In genomic region chr12:109053382-109054123, GRCh38 we compare ENCODE assay signal across 8 cellular contexts. TPM values are rescaled to one million over a fixed set of nuclear protein-coding genes. Genes with fewer than 3 reads are reported as not detected.
A peak's percentile ranks its signal among the peaks of the same experiment; 100 is the strongest.
DNase-seq lines count a peak whose midpoint lies in the region; ATAC-seq, FAIRE-seq and TF ChIP-seq lines count a peak whose summit lies in the region.

No MANE protein-coding gene starts in this region.

- H3K4me3 Mint-ChIP-seq in CD4-positive, alpha-beta T cell: peak overlapping the region; percentile 98

- peak in 3 of 10 experiments; percentile 8 to 15 (median 14) for DNase-seq in CD4-positive, alpha-beta T cell
- peak; percentile 20 for DNase-seq in NB4 (ENCODE audit: low read depth)
- DNase-seq in astrocyte of the cerebellum (ENCODE audit: low read depth): no peak
- DNase-seq in HepG2 (ENCODE audit: low spot score): peak; percentile 49
- peak; percentile 43 for DNase-seq in stimulated activated CD8-positive, alpha-beta memory T cell treated with anti-CD3 and anti-CD28 coated beads, Interleukin-4, amount 100 ng/mL, for 48 hours

- H2AFZ ChIP-seq in HepG2 (ENCODE audit: low read length): peak overlapping the region; percentile 59

- H3K27me3 Mint-ChIP-seq in CD4-positive, alpha-beta T cell: no peaks in the 10 kb centered on the region

- peaks cover 7% of the 10 kb centered on the region for H3K79me2 ChIP-seq in HepG2 (ENCODE audit: insufficient read depth, low read length)

- H3K9ac ChIP-seq in HepG2 (ENCODE audit: insufficient read depth, low read depth, low read length): peak overlapping the region; percentile 84

- H3K4me1 ChIP-seq in HepG2 (ENCODE audit: insufficient read depth, low read length): peaks cover 12% of the 10 kb centered on the region

- intact Hi-C loops in CD4-positive, alpha-beta T cell (cut with DNase I, micrococcal nuclease): loop anchor here (1.0 to 10.0 kb wide), 12 partner anchors 39 to 1369 kb away; partner anchors contain the start of genes ALKBH2 (in 2 of the 2), SART3 (in 2 of the 2), C12orf76 (in 1 of the 2) and FAM222A (in 1 of the 2)
- intact Hi-C loops in HepG2 (cut with micrococcal nuclease; ENCODE audit: unreplicated experiment): loop anchor here (5.0 kb wide), 1 partner anchor 39 kb away; the partner anchor contains the start of gene ALKBH2

- peaks cover 0 to 7% of the 10 kb centered on the region in 2 experiments; a peak in 3 of 5 replicates for H3K36me3 ChIP-seq in HepG2 (replicated peaks in 1 of 2; ENCODE audit: control insufficient read depth in 1 of 2, insufficient read depth in 2 of 2, low read length in 2 of 2)

- TF ChIP-seq CTCF in CD4-positive, alpha-beta T cell (IDR thresholded peaks at IDR 0.05): no peak
- no peak for TF ChIP-seq CTCF in NB4 (IDR thresholded peaks at IDR 0.05; ENCODE audit: low read depth, low read length)
- no peak for TF ChIP-seq CTCF in astrocyte of the cerebellum (IDR thresholded peaks at IDR 0.05; ENCODE audit: low read depth, low read length, missing control alignments)
- TF ChIP-seq CTCF in HepG2 (CRISPR knock-in tag; IDR thresholded peaks at IDR 0.05): no peak

- WGBS in HepG2 (ENCODE audit: low lambda C conversion rate): 1% methylated on average over 7 of the region's 9 CpGs

- in situ Hi-C loops in astrocyte of the cerebellum (cut with HindIII; ENCODE audit: low sequenced_read_pairs): no loop called here
- in situ Hi-C loops in HepG2 (cut with HindIII; ENCODE audit: extremely low pct_ligation_motif_present, low pct_unique_long_range_greater_than_20kb): no loop called here

- H3K27ac ChIP-seq in CD4-positive, alpha-beta T cell (ENCODE audit: low read depth, low read length): peak overlapping the region; percentile 87
- peak overlapping the region; percentile 85 for H3K27ac ChIP-seq in HepG2 (ENCODE audit: extremely low read length, insufficient read depth, low read length)

- H3K27me3 ChIP-seq in CD4-positive, alpha-beta T cell (ENCODE audit: control insufficient read depth, insufficient read depth, low read length): no peaks in the 10 kb centered on the region
- H3K27me3 ChIP-seq in HepG2 (ENCODE audit: control insufficient read depth in 1 of 2, insufficient read depth in 2 of 2, low read length in 2 of 2): no peaks in the 10 kb centered on the region; a peak in 1 of 5 replicates

- H3K4me3 ChIP-seq in NB4 (ENCODE audit: low read depth, low read length) (peak overlapping the region; percentile 77), astrocyte of the cerebellum (ENCODE audit: low read depth, low read length) (peak overlapping the region; percentile 82), HepG2 (replicated peaks in 1 of 3; ENCODE audit: insufficient read depth in 1 of 3, low read depth in 2 of 3, low read length in 3 of 3) (peak overlapping the region; percentile 77 to 97 (median 92))

- H3K4me2 ChIP-seq in HepG2 (ENCODE audit: low read depth, low read length): peak overlapping the region; percentile 96

- POLR2A ChIA-PET in CD4-positive, alpha-beta T cell (lab: Charles Lee): interaction anchor here (0.9 to 2.8 kb wide), 6 partner anchors 8 to 492 kb away, joined by 3 to 13 read pairs (median 6); partner anchors contain the start of genes ISCU and SSH1
- POLR2A ChIA-PET in HepG2 (lab: Yijun Ruan, JAX): interaction anchor here (0.7 to 0.8 kb wide), 2 partner anchors 8 to 16 kb away, joined by 3 to 5 read pairs; no protein-coding TSS in a partner anchor

- peak; percentile 62 for ATAC-seq in CD4-positive, alpha-beta T cell (ENCODE audit: poor library complexity)
- ATAC-seq in GM21528 (IDR thresholded peaks at IDR 0.05; ENCODE audit: low FRiP score, unreplicated experiment) (peak; percentile 48), HepG2 (peak; percentile 59), GM19324 (IDR thresholded peaks at IDR 0.05; ENCODE audit: low FRiP score, unreplicated experiment) (no peak), HG03469 (IDR thresholded peaks at IDR 0.05; ENCODE audit: unreplicated experiment) (no peak)

- peaks cover 38% of the 10 kb centered on the region for H3K36me3 Mint-ChIP-seq in CD4-positive, alpha-beta T cell (ENCODE audit: low read depth)

- no peaks in the 10 kb centered on the region for H3K9me3 ChIP-seq in CD4-positive, alpha-beta T cell (ENCODE audit: control insufficient read depth, low read length)
- no peaks in the 10 kb centered on the region for H3K9me3 ChIP-seq in HepG2 (ENCODE audit: low read length)

- no peaks in the 10 kb centered on the region for H3K9me3 Mint-ChIP-seq in CD4-positive, alpha-beta T cell

- peak overlapping the region; percentile 86 for H3K27ac Mint-ChIP-seq in CD4-positive, alpha-beta T cell

- peak; percentile 42 for FAIRE-seq in HepG2 (lab: Jason Lieb, UNC)

- TF ChIP-seq RAD21 in HepG2 (CRISPR knock-in tag; IDR thresholded peaks at IDR 0.05): no peak

- H3K4me1 Mint-ChIP-seq in CD4-positive, alpha-beta T cell (ENCODE audit: low read depth): peaks cover 13% of the 10 kb centered on the region

- CTCF ChIA-PET in CD4-positive, alpha-beta T cell (lab: Charles Lee): interaction anchor here (3.8 kb wide), 1 partner anchor 40 kb away, joined by 31 read pairs; the partner anchor contains the start of gene ALKBH2
- CTCF ChIA-PET in HepG2 (lab: Yijun Ruan, JAX; ENCODE audit: low intra/inter-chr PET ratio, low total read pairs): no interaction called here

- no peaks in the 10 kb centered on the region for H4K20me1 ChIP-seq in HepG2 (ENCODE audit: insufficient read depth, low read length)

- TF ChIP-seq POLR2A in NB4 (IDR thresholded peaks at IDR 0.05; ENCODE audit: extremely low read depth, insufficient read length) (no peak), HepG2 (IDR thresholded peaks at IDR 0.05; ENCODE audit: insufficient read depth in 1 of 2, low read depth in 2 of 2, low read length in 2 of 2) (0 out of 4 replicates have a peak, but pooled peaks of 1 of the 2 experiments have one; percentile 40)

- no TSS peak for BruUV-seq in HepG2 (replicated peaks; lab: Mats Ljungman, UMichigan)

- TF ChIP-seq EP300 in HepG2 (IDR thresholded peaks at IDR 0.05; ENCODE audit: low read depth in 2 of 2, low read length in 2 of 2) (peak in 1 of 2 experiments; percentile 47; a peak in 1 of 4 replicates), HepG2 (CRISPR knock-in tag; IDR thresholded peaks at IDR 0.05; ENCODE audit: borderline replicate concordance) (no peak)

RNA-seq across cellular contexts. Expression of gene USP30, which starts 1.2 kb away (rescaled TPM):
- 10 to 100 TPM; 21.8 to 23.0 TPM for total RNA-seq in CD4-positive, alpha-beta T cell
- 9.2 and 11.2 TPM in 2 replicates for total RNA-seq in HepG2 (2016; rRNA removed; fragmentation: Illumina TruSeq; extraction: Trizol)
- 4.0 and 5.0 TPM in 2 replicates for total RNA-seq in HepG2 (2016; cell fraction: cytosol; rRNA removed; fragmentation: Illumina TruSeq; extraction: Trizol; ENCODE audit: low read depth)
- 8.1 and 8.9 TPM in 2 replicates for total RNA-seq in HepG2 (2016; cell fraction: insoluble cytoplasmic fraction; rRNA removed; fragmentation: Illumina TruSeq; extraction: Trizol)
- 7.5 and 7.6 TPM in 2 replicates for total RNA-seq in HepG2 (2016; cell fraction: membrane; rRNA removed; fragmentation: Illumina TruSeq; extraction: Trizol)
- 11.7 and 12.2 TPM in 2 replicates for total RNA-seq in HepG2 (2016; cell fraction: nucleus; rRNA removed; fragmentation: Illumina TruSeq; extraction: Trizol)
- polyA plus RNA-seq in HepG2 (2011; rRNA removed): 18.4 and 20.8 TPM in 2 replicates
- 14.0 and 16.3 TPM in 2 replicates for polyA plus RNA-seq in HepG2 (2011; cell fraction: cytosol; rRNA removed)
- polyA plus RNA-seq in HepG2 (2011; cell fraction: nucleus; rRNA removed): 29.7 and 38.3 TPM in 2 replicates
- 6.2 and 6.9 TPM in 2 replicates for polyA plus RNA-seq in HepG2 (2012)
- 4.5 and 4.6 TPM in 2 replicates for polyA plus RNA-seq in HepG2 (2016; cell fraction: cytosol; fragmentation: Illumina TruSeq; extraction: Trizol; ENCODE audit: low read depth)
- 8.4 and 9.9 TPM in 2 replicates for polyA plus RNA-seq in HepG2 (2016; cell fraction: insoluble cytoplasmic fraction; fragmentation: Illumina TruSeq; extraction: Trizol; ENCODE audit: low read depth)
- polyA plus RNA-seq in HepG2 (2016; cell fraction: membrane; fragmentation: Illumina TruSeq; extraction: Trizol; ENCODE audit: low read depth): 6.2 and 6.8 TPM in 2 replicates
- polyA plus RNA-seq in HepG2 (2016; cell fraction: nucleus; fragmentation: Illumina TruSeq; extraction: Trizol; ENCODE audit: insufficient read depth, low read depth): 19.9 and 21.4 TPM in 2 replicates
- 14.7 and 35.2 TPM in 2 replicates for polyA minus RNA-seq in HepG2 (2011; rRNA and poly(A)+ RNA removed; ENCODE audit: low replicate concordance)
- 12.0 and 15.7 TPM in 2 replicates for polyA minus RNA-seq in HepG2 (2011; cell fraction: cytosol; rRNA and poly(A)+ RNA removed)
- 9.8 and 15.7 TPM in 2 replicates for polyA minus RNA-seq in HepG2 (2011; cell fraction: nucleus; rRNA and poly(A)+ RNA removed)

RNA-seq across cellular contexts. Expression of gene SVOP, which starts 32.7 kb away (rescaled TPM):
- not detected for total RNA-seq in CD4-positive, alpha-beta T cell
- total RNA-seq in HepG2 (2016; rRNA removed; fragmentation: Illumina TruSeq; extraction: Trizol): not detected in 2 replicates
- not detected in 2 replicates for total RNA-seq in HepG2 (2016; cell fraction: cytosol; rRNA removed; fragmentation: Illumina TruSeq; extraction: Trizol; ENCODE audit: low read depth)
- 0.02 TPM in 1 of 2 replicates, not detected in the other for total RNA-seq in HepG2 (2016; cell fraction: insoluble cytoplasmic fraction; rRNA removed; fragmentation: Illumina TruSeq; extraction: Trizol)
- total RNA-seq in HepG2 (2016; cell fraction: membrane; rRNA removed; fragmentation: Illumina TruSeq; extraction: Trizol): not detected in 2 replicates
- not detected in 2 replicates for total RNA-seq in HepG2 (2016; cell fraction: nucleus; rRNA removed; fragmentation: Illumina TruSeq; extraction: Trizol)
- not detected in 2 replicates for polyA plus RNA-seq in HepG2 (2011; rRNA removed)
- polyA plus RNA-seq in HepG2 (2011; cell fraction: cytosol; rRNA removed): not detected in 2 replicates
- polyA plus RNA-seq in HepG2 (2011; cell fraction: nucleus; rRNA removed): not detected in 2 replicates
- not detected in 2 replicates for polyA plus RNA-seq in HepG2 (2012)
- not detected in 2 replicates for polyA plus RNA-seq in HepG2 (2016; cell fraction: cytosol; fragmentation: Illumina TruSeq; extraction: Trizol; ENCODE audit: low read depth)
- polyA plus RNA-seq in HepG2 (2016; cell fraction: insoluble cytoplasmic fraction; fragmentation: Illumina TruSeq; extraction: Trizol; ENCODE audit: low read depth): 0.03 TPM in 1 of 2 replicates, not detected in the other
- polyA plus RNA-seq in HepG2 (2016; cell fraction: membrane; fragmentation: Illumina TruSeq; extraction: Trizol; ENCODE audit: low read depth): not detected in 2 replicates
- not detected in 2 replicates for polyA plus RNA-seq in HepG2 (2016; cell fraction: nucleus; fragmentation: Illumina TruSeq; extraction: Trizol; ENCODE audit: insufficient read depth, low read depth)
- polyA minus RNA-seq in HepG2 (2011; rRNA and poly(A)+ RNA removed; ENCODE audit: low replicate concordance): not detected in 2 replicates
- polyA minus RNA-seq in HepG2 (2011; cell fraction: cytosol; rRNA and poly(A)+ RNA removed): not detected in 2 replicates
- polyA minus RNA-seq in HepG2 (2011; cell fraction: nucleus; rRNA and poly(A)+ RNA removed): not detected in 2 replicates

RNA-seq across cellular contexts. Expression of gene ALKBH2, which starts 39.7 kb away (rescaled TPM):
- total RNA-seq in CD4-positive, alpha-beta T cell: 10 to 100 TPM; 12.8 to 14.0 TPM
- 40.5 and 46.7 TPM in 2 replicates for total RNA-seq in HepG2 (2016; rRNA removed; fragmentation: Illumina TruSeq; extraction: Trizol)
- 26.9 and 30.3 TPM in 2 replicates for total RNA-seq in HepG2 (2016; cell fraction: cytosol; rRNA removed; fragmentation: Illumina TruSeq; extraction: Trizol; ENCODE audit: low read depth)
- 42.1 and 42.5 TPM in 2 replicates for total RNA-seq in HepG2 (2016; cell fraction: insoluble cytoplasmic fraction; rRNA removed; fragmentation: Illumina TruSeq; extraction: Trizol)
- 25.3 and 29.0 TPM in 2 replicates for total RNA-seq in HepG2 (2016; cell fraction: membrane; rRNA removed; fragmentation: Illumina TruSeq; extraction: Trizol)
- 31.4 and 33.2 TPM in 2 replicates for total RNA-seq in HepG2 (2016; cell fraction: nucleus; rRNA removed; fragmentation: Illumina TruSeq; extraction: Trizol)
- 19.2 and 21.0 TPM in 2 replicates for polyA plus RNA-seq in HepG2 (2011; rRNA removed)
- 16.6 and 17.1 TPM in 2 replicates for polyA plus RNA-seq in HepG2 (2011; cell fraction: cytosol; rRNA removed)
- polyA plus RNA-seq in HepG2 (2011; cell fraction: nucleus; rRNA removed): 34.1 and 41.7 TPM in 2 replicates
- polyA plus RNA-seq in HepG2 (2012): 18.9 and 22.6 TPM in 2 replicates
- 13.7 and 19.0 TPM in 2 replicates for polyA plus RNA-seq in HepG2 (2016; cell fraction: cytosol; fragmentation: Illumina TruSeq; extraction: Trizol; ENCODE audit: low read depth)
- 40.3 and 40.9 TPM in 2 replicates for polyA plus RNA-seq in HepG2 (2016; cell fraction: insoluble cytoplasmic fraction; fragmentation: Illumina TruSeq; extraction: Trizol; ENCODE audit: low read depth)
- 18.2 and 23.2 TPM in 2 replicates for polyA plus RNA-seq in HepG2 (2016; cell fraction: membrane; fragmentation: Illumina TruSeq; extraction: Trizol; ENCODE audit: low read depth)
- polyA plus RNA-seq in HepG2 (2016; cell fraction: nucleus; fragmentation: Illumina TruSeq; extraction: Trizol; ENCODE audit: insufficient read depth, low read depth): 65.5 and 73.7 TPM in 2 replicates
- polyA minus RNA-seq in HepG2 (2011; rRNA and poly(A)+ RNA removed; ENCODE audit: low replicate concordance): 7.5 and 22.5 TPM in 2 replicates
- polyA minus RNA-seq in HepG2 (2011; cell fraction: cytosol; rRNA and poly(A)+ RNA removed): 6.2 and 6.4 TPM in 2 replicates
- polyA minus RNA-seq in HepG2 (2011; cell fraction: nucleus; rRNA and poly(A)+ RNA removed): 6.6 and 10.9 TPM in 2 replicates

RNA-seq across cellular contexts. Expression of gene UNG, which starts 43.8 kb away (rescaled TPM):
- 1 to 10 TPM; 3.3 to 3.6 TPM for total RNA-seq in CD4-positive, alpha-beta T cell
- total RNA-seq in HepG2 (2016; rRNA removed; fragmentation: Illumina TruSeq; extraction: Trizol): 114 and 144 TPM in 2 replicates
- 14.1 and 15.1 TPM in 2 replicates for total RNA-seq in HepG2 (2016; cell fraction: cytosol; rRNA removed; fragmentation: Illumina TruSeq; extraction: Trizol; ENCODE audit: low read depth)
- 113 and 144 TPM in 2 replicates for total RNA-seq in HepG2 (2016; cell fraction: insoluble cytoplasmic fraction; rRNA removed; fragmentation: Illumina TruSeq; extraction: Trizol)
- 42.9 and 44.0 TPM in 2 replicates for total RNA-seq in HepG2 (2016; cell fraction: membrane; rRNA removed; fragmentation: Illumina TruSeq; extraction: Trizol)
- total RNA-seq in HepG2 (2016; cell fraction: nucleus; rRNA removed; fragmentation: Illumina TruSeq; extraction: Trizol): 46.7 and 49.9 TPM in 2 replicates
- 20.5 and 23.3 TPM in 2 replicates for polyA plus RNA-seq in HepG2 (2011; rRNA removed)
- polyA plus RNA-seq in HepG2 (2011; cell fraction: cytosol; rRNA removed): 18.8 and 19.2 TPM in 2 replicates
- 9.4 and 9.6 TPM in 2 replicates for polyA plus RNA-seq in HepG2 (2011; cell fraction: nucleus; rRNA removed)
- 24.4 and 35.2 TPM in 2 replicates for polyA plus RNA-seq in HepG2 (2012)
- polyA plus RNA-seq in HepG2 (2016; cell fraction: cytosol; fragmentation: Illumina TruSeq; extraction: Trizol; ENCODE audit: low read depth): 11.6 and 12.8 TPM in 2 replicates
- polyA plus RNA-seq in HepG2 (2016; cell fraction: insoluble cytoplasmic fraction; fragmentation: Illumina TruSeq; extraction: Trizol; ENCODE audit: low read depth): 144 TPM in 2 replicates
- 28.5 and 28.6 TPM in 2 replicates for polyA plus RNA-seq in HepG2 (2016; cell fraction: membrane; fragmentation: Illumina TruSeq; extraction: Trizol; ENCODE audit: low read depth)
- polyA plus RNA-seq in HepG2 (2016; cell fraction: nucleus; fragmentation: Illumina TruSeq; extraction: Trizol; ENCODE audit: insufficient read depth, low read depth): 65.0 and 67.4 TPM in 2 replicates
- 11.1 and 15.9 TPM in 2 replicates for polyA minus RNA-seq in HepG2 (2011; rRNA and poly(A)+ RNA removed; ENCODE audit: low replicate concordance)
- 11.2 and 14.4 TPM in 2 replicates for polyA minus RNA-seq in HepG2 (2011; cell fraction: cytosol; rRNA and poly(A)+ RNA removed)
- 6.8 and 7.1 TPM in 2 replicates for polyA minus RNA-seq in HepG2 (2011; cell fraction: nucleus; rRNA and poly(A)+ RNA removed)

Comparison
In these comparisons a context has a peak if more than half of its experiments do, and no peak if none do; other contexts are left out.
1. ATAC-seq: peak in CD4-positive, alpha-beta T cell (single experiment), GM21528 (single experiment) and HepG2 (single experiment); none in GM19324 (single experiment) and HG03469 (single experiment).
2. Peak in every context shown above with its lines, with median percentiles within 50 percentile points of each other: H3K4me3 ChIP-seq.